Comparison of ENCODE assay signal across 8 cellular contexts in genomic region chr2:8836979-8837794, GRCh38. TPM values are rescaled to one million over a fixed set of nuclear protein-coding genes. Genes with fewer than 3 reads are reported as not detected.
DNase-seq lines count a peak whose midpoint lies in the region; FAIRE-seq and TF ChIP-seq lines count a peak whose summit lies in the region.

TSS of gene KIDINS220 (minus strand) at chr2:8837613. CDS start at chr2:8827093, 10,520 bp downstream.

- peak; percentile 93 for TF ChIP-seq POLR2A in H54 (IDR thresholded peaks at IDR 0.05; ENCODE audit: low read depth, low read length)

- peaks cover 37% of the 10 kb centered on the region for H4K20me1 ChIP-seq in Loucy (ENCODE audit: insufficient read depth, low read length, poor library complexity, severe bottlenecking)

- no peaks in the 10 kb centered on the region for H3F3A ChIP-seq in Loucy (ENCODE audit: low read depth)

- peaks cover 51% of the 10 kb centered on the region for H3K79me2 ChIP-seq in Loucy (ENCODE audit: insufficient read depth, low read length)

- TF ChIP-seq CTCF in Loucy (conservative IDR thresholded peaks at IDR 0.05; ENCODE audit: low read length), result no peak

- peaks cover 2% of the 10 kb centered on the region; the same call in 1 of the 2 replicates for H3K4me1 ChIP-seq in ES-I3 (ENCODE audit: insufficient read depth, low read length)
- H3K4me1 ChIP-seq in Loucy (ENCODE audit: insufficient read depth, low read length, poor library complexity, severe bottlenecking), result peaks cover 38% of the 10 kb centered on the region
- peaks cover 14% of the 10 kb centered on the region for H3K4me1 ChIP-seq in SJSA1 (replicated peaks)
- peaks cover 15% of the 10 kb centered on the region for H3K4me1 ChIP-seq in neuron (ENCODE audit: insufficient read depth, low read length)
- H3K4me1 ChIP-seq in subcutaneous abdominal adipose tissue (ENCODE audit: control insufficient read depth in 5 of 5, insufficient read depth in 5 of 5, low read length in 5 of 5), result peaks cover 6 to 43% (median 36%) of the 10 kb centered on the region in 5 donors

- H3K4me3 ChIP-seq in Loucy (ENCODE audit: low read length, poor library complexity, severe bottlenecking), result peak within 1 kb of the TSS; percentile 94
- H3K4me3 ChIP-seq in SJSA1, result peak within 1 kb of the TSS; percentile 83
- H3K4me3 ChIP-seq in neuron (ENCODE audit: low read length), result peak within 1 kb of the TSS; percentile 99
- peak within 1 kb of the TSS; percentile 92 to 95 (median 94) for H3K4me3 ChIP-seq in subcutaneous abdominal adipose tissue (ENCODE audit: low read depth in 1 of 5, low read length in 5 of 5)

- no peak for FAIRE-seq in H54 (lab: Jason Lieb, UNC)

- H3K36me3 ChIP-seq in ES-I3 (ENCODE audit: insufficient read depth, low read length), result no peaks in the 10 kb centered on the region
- no peaks in the 10 kb centered on the region for H3K36me3 ChIP-seq in Loucy (ENCODE audit: insufficient read depth, low read length)
- H3K36me3 ChIP-seq in SJSA1, result peaks cover 4% of the 10 kb centered on the region
- H3K36me3 ChIP-seq in neuron (ENCODE audit: insufficient read depth, low read length), result no peaks in the 10 kb centered on the region
- H3K36me3 ChIP-seq in subcutaneous abdominal adipose tissue (ENCODE audit: control insufficient read depth in 5 of 5, insufficient read depth in 5 of 5, low read length in 5 of 5), result no peaks in the 10 kb centered on the region

- H3K9me2 ChIP-seq in Loucy (replicated peaks; ENCODE audit: low read depth, low read length), result no peaks in the 10 kb centered on the region

- H3K9me3 ChIP-seq in ES-I3 (ENCODE audit: control insufficient read depth, insufficient read depth, low read length) (no peaks in the 10 kb centered on the region), Loucy (ENCODE audit: insufficient read depth, low read depth, low read length) (no peaks in the 10 kb centered on the region), SJSA1 (replicated peaks) (no peaks in the 10 kb centered on the region), neuron (ENCODE audit: low read length) (no peaks in the 10 kb centered on the region), subcutaneous abdominal adipose tissue (ENCODE audit: control insufficient read depth in 5 of 5, low read length in 5 of 5) (no peaks in the 10 kb centered on the region)

- DNase-seq in H54 (ENCODE audit: insufficient read length, low spot score) (peak; percentile 86), SJSA1 (ENCODE audit: low read depth in 1 of 2, low spot score in 2 of 2) (peak; percentile 71 to 83), foreskin melanocyte (peak; percentile 74)
- peak; percentile 72 to 84 (median 76) for DNase-seq in activated naive CD4-positive, alpha-beta T cell (lab: John Stamatoyannopoulos, UW)

- H3K9ac ChIP-seq in ES-I3 (ENCODE audit: low read depth, low read length) (peak within 1 kb of the TSS; percentile 93), Loucy (ENCODE audit: low read depth, low read length, poor library complexity, severe bottlenecking) (peak within 1 kb of the TSS; percentile 81), subcutaneous abdominal adipose tissue (ENCODE audit: low read length in 5 of 5) (peak within 1 kb of the TSS; percentile 28 to 95 (median 89))

- H3K27me3 ChIP-seq in Loucy (ENCODE audit: insufficient read depth, low read length, poor library complexity, severe bottlenecking) (no peaks in the 10 kb centered on the region), SJSA1 (replicated peaks) (no peaks in the 10 kb centered on the region), neuron (ENCODE audit: insufficient read depth, low read length) (no peaks in the 10 kb centered on the region), subcutaneous abdominal adipose tissue (ENCODE audit: control insufficient read depth in 5 of 5, insufficient read depth in 4 of 5, low read length in 5 of 5) (peaks cover 0 to 2% (median 0%) of the 10 kb centered on the region in 5 donors)

- H2AFZ ChIP-seq in Loucy (ENCODE audit: low read length) (peak within 1 kb of the TSS; percentile 93), neuron (ENCODE audit: low read depth, low read length) (peak within 1 kb of the TSS; percentile 84)

- H3K27ac ChIP-seq in SJSA1 (0 out of 2 replicates have a peak within 1 kb of the TSS, but pooled peaks have one; percentile 28), subcutaneous abdominal adipose tissue (ENCODE audit: low read depth, low read length) (peak within 1 kb of the TSS; percentile 30)

- H3K4me2 ChIP-seq in Loucy (ENCODE audit: low read depth, low read length, poor library complexity, severe bottlenecking), result peak within 1 kb of the TSS; percentile 94

RNA-seq across cellular contexts. Expression of gene KIDINS220, which starts in this region (rescaled TPM):
- total RNA-seq in SJSA1 (2014; rRNA removed; shearing (Covaris generic)), result 50.8 and 76.7 TPM in 2 replicates

Comparison
In these comparisons a context has a peak if more than half of its experiments do, and no peak if none do; other contexts are left out.
1. Peak in every context shown above with its lines: DNase-seq, H3K4me3 ChIP-seq and H3K27ac ChIP-seq.